1 cellular context compared by ENCODE assay signal in the genomic region with DNA sequence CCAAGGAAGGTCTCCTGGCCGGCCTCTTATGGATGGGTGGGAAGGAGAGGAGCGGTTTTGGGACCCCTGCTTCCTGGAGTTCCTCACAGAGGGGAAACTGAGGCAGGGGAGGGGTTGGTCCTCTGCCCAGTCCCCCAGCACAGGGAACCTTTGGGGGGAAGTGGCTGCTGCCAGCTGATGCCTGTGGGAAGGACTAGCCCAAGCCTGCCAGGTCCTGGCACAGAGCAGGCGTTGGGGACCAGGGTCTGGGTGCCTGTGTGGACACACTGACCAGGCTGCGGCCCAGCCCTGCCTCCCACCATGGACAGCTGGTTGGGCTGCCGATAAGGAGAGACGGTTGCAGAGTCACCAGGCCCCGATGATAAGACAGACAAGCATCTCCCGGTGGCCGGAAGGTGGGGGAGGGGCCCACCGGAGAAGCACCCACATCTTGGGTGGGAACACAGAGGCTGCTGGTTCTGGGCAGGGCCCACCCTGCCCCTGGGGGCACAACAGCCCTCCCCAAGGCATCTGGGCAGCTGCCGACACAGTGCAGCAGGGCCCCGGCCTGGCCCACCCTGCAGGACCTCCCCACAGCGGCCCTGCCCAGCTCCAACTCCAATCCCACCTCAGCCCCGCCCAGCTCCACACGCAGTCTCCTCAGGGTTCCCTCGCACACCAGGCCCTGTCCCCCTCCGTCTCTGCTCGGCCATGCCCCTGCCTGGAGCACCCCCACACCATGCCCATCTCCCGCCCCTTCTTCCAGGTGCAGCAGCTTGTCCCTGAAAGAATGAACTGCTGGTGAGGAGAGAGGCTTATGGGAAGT.
TF ChIP-seq lines count a peak whose summit lies in the region.

No MANE protein-coding gene starts in this region.

TF ChIP-seq in K562, 482 proteins besides CTCF, POLR2A, EP300 and RAD21 (continued from another document and continues in another):
- TF ChIP-seq STAG1 (CRISPR knock-in tag; IDR thresholded peaks at IDR 0.05; ENCODE audit: borderline replicate concordance), result no peak
- TF ChIP-seq BRF1 (IDR thresholded peaks at IDR 0.05; ENCODE audit: borderline replicate concordance, extremely low read depth, insufficient read length), result no peak
- peak; percentile 54; the same call in 1 of the 2 replicates for TF ChIP-seq E2F3 (CRISPR knock-in tag; IDR thresholded peaks at IDR 0.05)
- peak; percentile 99 for TF ChIP-seq HNRNPL (IDR thresholded peaks at IDR 0.05; ENCODE audit: low read depth, low read length)
- TF ChIP-seq, protein P1, sequence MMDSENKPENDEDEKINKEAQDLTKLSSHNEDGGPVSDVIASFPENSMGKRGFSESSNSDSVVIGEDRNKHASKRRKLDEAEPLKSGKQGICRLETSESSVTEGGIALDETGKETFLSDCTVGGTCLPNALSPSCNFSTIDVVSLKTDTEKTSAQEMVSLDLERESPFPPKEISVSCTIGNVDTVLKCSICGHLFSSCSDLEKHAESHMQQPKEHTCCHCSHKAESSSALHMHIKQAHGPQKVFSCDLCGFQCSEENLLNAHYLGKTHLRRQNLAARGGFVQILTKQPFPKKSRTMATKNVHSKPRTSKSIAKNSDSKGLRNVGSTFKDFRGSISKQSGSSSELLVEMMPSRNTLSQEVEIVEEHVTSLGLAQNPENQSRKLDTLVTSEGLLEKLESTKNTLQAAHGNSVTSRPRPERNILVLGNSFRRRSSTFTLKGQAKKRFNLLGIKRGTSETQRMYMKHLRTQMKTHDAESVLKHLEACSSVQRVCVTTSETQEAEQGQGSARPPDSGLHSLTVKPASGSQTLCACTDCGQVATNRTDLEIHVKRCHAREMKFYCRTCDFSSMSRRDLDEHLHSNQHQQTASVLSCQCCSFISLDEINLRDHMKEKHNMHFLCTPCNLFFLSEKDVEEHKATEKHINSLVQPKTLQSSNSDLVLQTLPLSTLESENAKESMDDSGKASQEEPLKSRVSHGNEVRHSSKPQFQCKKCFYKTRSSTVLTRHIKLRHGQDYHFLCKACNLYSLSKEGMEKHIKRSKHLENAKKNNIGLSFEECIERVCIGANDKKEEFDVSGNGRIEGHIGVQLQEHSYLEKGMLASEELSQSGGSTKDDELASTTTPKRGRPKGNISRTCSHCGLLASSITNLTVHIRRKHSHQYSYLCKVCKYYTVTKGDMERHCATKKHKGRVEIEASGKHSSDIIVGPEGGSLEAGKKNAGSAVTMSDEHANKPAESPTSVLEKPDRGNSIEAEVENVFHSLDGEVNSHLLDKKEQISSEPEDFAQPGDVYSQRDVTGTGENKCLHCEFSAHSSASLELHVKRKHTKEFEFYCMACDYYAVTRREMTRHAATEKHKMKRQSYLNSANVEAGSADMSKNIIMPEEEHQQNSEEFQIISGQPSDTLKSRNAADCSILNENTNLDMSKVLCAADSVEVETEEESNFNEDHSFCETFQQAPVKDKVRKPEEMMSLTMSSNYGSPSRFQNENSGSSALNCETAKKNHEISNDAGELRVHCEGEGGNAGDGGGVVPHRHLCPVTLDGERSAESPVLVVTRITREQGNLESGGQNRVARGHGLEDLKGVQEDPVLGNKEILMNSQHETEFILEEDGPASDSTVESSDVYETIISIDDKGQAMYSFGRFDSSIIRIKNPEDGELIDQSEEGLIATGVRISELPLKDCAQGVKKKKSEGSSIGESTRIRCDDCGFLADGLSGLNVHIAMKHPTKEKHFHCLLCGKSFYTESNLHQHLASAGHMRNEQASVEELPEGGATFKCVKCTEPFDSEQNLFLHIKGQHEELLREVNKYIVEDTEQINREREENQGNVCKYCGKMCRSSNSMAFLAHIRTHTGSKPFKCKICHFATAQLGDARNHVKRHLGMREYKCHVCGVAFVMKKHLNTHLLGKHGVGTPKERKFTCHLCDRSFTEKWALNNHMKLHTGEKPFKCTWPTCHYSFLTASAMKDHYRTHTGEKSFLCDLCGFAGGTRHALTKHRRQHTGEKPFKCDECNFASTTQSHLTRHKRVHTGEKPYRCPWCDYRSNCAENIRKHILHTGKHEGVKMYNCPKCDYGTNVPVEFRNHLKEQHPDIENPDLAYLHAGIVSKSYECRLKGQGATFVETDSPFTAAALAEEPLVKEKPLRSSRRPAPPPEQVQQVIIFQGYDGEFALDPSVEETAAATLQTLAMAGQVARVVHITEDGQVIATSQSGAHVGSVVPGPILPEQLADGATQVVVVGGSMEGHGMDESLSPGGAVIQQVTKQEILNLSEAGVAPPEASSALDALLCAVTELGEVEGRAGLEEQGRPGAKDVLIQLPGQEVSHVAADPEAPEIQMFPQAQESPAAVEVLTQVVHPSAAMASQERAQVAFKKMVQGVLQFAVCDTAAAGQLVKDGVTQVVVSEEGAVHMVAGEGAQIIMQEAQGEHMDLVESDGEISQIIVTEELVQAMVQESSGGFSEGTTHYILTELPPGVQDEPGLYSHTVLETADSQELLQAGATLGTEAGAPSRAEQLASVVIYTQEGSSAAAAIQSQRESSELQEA (IDR thresholded peaks at IDR 0.05; ENCODE audit: low read depth), result no peak
- TF ChIP-seq PHB (CRISPR knock-in tag; IDR thresholded peaks at IDR 0.05), result no peak
- TF ChIP-seq NFXL1 (CRISPR knock-in tag; IDR thresholded peaks at IDR 0.05), result no peak
- TF ChIP-seq RBM39 (optimal IDR thresholded peaks at IDR 0.05; ENCODE audit: low read depth, low read length), result no peak
- TF ChIP-seq TAF9B (IDR thresholded peaks at IDR 0.05; ENCODE audit: partially characterized antibody), result peak; percentile 90
- TF ChIP-seq, protein P2, sequence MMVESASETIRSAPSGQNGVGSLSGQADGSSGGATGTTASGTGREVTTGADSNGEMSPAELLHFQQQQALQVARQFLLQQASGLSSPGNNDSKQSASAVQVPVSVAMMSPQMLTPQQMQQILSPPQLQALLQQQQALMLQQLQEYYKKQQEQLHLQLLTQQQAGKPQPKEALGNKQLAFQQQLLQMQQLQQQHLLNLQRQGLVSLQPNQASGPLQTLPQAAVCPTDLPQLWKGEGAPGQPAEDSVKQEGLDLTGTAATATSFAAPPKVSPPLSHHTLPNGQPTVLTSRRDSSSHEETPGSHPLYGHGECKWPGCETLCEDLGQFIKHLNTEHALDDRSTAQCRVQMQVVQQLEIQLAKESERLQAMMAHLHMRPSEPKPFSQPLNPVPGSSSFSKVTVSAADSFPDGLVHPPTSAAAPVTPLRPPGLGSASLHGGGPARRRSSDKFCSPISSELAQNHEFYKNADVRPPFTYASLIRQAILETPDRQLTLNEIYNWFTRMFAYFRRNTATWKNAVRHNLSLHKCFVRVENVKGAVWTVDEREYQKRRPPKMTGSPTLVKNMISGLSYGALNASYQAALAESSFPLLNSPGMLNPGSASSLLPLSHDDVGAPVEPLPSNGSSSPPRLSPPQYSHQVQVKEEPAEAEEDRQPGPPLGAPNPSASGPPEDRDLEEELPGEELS (CRISPR knock-in tag; IDR thresholded peaks at IDR 0.05; ENCODE audit: borderline replicate concordance), result no peak
- peak; percentile 52; the same call in 1 of the 2 replicates for TF ChIP-seq KAT7 (CRISPR knock-in tag; IDR thresholded peaks at IDR 0.05; ENCODE audit: borderline replicate concordance)
- no peak for TF ChIP-seq SIX5 (IDR thresholded peaks at IDR 0.05; ENCODE audit: borderline replicate concordance in 1 of 2, insufficient read depth in 1 of 2, low read depth in 1 of 2, low read length in 2 of 2)
- TF ChIP-seq, protein P3, sequence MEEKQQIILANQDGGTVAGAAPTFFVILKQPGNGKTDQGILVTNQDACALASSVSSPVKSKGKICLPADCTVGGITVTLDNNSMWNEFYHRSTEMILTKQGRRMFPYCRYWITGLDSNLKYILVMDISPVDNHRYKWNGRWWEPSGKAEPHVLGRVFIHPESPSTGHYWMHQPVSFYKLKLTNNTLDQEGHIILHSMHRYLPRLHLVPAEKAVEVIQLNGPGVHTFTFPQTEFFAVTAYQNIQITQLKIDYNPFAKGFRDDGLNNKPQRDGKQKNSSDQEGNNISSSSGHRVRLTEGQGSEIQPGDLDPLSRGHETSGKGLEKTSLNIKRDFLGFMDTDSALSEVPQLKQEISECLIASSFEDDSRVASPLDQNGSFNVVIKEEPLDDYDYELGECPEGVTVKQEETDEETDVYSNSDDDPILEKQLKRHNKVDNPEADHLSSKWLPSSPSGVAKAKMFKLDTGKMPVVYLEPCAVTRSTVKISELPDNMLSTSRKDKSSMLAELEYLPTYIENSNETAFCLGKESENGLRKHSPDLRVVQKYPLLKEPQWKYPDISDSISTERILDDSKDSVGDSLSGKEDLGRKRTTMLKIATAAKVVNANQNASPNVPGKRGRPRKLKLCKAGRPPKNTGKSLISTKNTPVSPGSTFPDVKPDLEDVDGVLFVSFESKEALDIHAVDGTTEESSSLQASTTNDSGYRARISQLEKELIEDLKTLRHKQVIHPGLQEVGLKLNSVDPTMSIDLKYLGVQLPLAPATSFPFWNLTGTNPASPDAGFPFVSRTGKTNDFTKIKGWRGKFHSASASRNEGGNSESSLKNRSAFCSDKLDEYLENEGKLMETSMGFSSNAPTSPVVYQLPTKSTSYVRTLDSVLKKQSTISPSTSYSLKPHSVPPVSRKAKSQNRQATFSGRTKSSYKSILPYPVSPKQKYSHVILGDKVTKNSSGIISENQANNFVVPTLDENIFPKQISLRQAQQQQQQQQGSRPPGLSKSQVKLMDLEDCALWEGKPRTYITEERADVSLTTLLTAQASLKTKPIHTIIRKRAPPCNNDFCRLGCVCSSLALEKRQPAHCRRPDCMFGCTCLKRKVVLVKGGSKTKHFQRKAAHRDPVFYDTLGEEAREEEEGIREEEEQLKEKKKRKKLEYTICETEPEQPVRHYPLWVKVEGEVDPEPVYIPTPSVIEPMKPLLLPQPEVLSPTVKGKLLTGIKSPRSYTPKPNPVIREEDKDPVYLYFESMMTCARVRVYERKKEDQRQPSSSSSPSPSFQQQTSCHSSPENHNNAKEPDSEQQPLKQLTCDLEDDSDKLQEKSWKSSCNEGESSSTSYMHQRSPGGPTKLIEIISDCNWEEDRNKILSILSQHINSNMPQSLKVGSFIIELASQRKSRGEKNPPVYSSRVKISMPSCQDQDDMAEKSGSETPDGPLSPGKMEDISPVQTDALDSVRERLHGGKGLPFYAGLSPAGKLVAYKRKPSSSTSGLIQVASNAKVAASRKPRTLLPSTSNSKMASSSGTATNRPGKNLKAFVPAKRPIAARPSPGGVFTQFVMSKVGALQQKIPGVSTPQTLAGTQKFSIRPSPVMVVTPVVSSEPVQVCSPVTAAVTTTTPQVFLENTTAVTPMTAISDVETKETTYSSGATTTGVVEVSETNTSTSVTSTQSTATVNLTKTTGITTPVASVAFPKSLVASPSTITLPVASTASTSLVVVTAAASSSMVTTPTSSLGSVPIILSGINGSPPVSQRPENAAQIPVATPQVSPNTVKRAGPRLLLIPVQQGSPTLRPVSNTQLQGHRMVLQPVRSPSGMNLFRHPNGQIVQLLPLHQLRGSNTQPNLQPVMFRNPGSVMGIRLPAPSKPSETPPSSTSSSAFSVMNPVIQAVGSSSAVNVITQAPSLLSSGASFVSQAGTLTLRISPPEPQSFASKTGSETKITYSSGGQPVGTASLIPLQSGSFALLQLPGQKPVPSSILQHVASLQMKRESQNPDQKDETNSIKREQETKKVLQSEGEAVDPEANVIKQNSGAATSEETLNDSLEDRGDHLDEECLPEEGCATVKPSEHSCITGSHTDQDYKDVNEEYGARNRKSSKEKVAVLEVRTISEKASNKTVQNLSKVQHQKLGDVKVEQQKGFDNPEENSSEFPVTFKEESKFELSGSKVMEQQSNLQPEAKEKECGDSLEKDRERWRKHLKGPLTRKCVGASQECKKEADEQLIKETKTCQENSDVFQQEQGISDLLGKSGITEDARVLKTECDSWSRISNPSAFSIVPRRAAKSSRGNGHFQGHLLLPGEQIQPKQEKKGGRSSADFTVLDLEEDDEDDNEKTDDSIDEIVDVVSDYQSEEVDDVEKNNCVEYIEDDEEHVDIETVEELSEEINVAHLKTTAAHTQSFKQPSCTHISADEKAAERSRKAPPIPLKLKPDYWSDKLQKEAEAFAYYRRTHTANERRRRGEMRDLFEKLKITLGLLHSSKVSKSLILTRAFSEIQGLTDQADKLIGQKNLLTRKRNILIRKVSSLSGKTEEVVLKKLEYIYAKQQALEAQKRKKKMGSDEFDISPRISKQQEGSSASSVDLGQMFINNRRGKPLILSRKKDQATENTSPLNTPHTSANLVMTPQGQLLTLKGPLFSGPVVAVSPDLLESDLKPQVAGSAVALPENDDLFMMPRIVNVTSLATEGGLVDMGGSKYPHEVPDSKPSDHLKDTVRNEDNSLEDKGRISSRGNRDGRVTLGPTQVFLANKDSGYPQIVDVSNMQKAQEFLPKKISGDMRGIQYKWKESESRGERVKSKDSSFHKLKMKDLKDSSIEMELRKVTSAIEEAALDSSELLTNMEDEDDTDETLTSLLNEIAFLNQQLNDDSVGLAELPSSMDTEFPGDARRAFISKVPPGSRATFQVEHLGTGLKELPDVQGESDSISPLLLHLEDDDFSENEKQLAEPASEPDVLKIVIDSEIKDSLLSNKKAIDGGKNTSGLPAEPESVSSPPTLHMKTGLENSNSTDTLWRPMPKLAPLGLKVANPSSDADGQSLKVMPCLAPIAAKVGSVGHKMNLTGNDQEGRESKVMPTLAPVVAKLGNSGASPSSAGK (IDR thresholded peaks at IDR 0.05), result no peak; the same call in 1 of the 2 replicates
- TF ChIP-seq NCOA1 (IDR thresholded peaks at IDR 0.05; ENCODE audit: low read depth), result peak; percentile 95
- TF ChIP-seq ZNF347 (CRISPR knock-in tag; IDR thresholded peaks at IDR 0.05; ENCODE audit: low read depth), result no peak
- TF ChIP-seq, protein P4, sequence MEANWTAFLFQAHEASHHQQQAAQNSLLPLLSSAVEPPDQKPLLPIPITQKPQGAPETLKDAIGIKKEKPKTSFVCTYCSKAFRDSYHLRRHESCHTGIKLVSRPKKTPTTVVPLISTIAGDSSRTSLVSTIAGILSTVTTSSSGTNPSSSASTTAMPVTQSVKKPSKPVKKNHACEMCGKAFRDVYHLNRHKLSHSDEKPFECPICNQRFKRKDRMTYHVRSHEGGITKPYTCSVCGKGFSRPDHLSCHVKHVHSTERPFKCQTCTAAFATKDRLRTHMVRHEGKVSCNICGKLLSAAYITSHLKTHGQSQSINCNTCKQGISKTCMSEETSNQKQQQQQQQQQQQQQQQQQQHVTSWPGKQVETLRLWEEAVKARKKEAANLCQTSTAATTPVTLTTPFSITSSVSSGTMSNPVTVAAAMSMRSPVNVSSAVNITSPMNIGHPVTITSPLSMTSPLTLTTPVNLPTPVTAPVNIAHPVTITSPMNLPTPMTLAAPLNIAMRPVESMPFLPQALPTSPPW (CRISPR knock-in tag; IDR thresholded peaks at IDR 0.05), result peak; percentile 92
- TF ChIP-seq, protein P5, sequence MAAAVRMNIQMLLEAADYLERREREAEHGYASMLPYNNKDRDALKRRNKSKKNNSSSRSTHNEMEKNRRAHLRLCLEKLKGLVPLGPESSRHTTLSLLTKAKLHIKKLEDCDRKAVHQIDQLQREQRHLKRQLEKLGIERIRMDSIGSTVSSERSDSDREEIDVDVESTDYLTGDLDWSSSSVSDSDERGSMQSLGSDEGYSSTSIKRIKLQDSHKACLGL (CRISPR knock-in tag; IDR thresholded peaks at IDR 0.05; ENCODE audit: borderline replicate concordance, poor library complexity, severe bottlenecking), result no peak
- no peak for TF ChIP-seq EHMT2 (IDR thresholded peaks at IDR 0.05)
- TF ChIP-seq, protein P6, sequence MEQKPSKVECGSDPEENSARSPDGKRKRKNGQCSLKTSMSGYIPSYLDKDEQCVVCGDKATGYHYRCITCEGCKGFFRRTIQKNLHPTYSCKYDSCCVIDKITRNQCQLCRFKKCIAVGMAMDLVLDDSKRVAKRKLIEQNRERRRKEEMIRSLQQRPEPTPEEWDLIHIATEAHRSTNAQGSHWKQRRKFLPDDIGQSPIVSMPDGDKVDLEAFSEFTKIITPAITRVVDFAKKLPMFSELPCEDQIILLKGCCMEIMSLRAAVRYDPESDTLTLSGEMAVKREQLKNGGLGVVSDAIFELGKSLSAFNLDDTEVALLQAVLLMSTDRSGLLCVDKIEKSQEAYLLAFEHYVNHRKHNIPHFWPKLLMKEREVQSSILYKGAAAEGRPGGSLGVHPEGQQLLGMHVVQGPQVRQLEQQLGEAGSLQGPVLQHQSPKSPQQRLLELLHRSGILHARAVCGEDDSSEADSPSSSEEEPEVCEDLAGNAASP (IDR thresholded peaks at IDR 0.05), result no peak
